ENCODE assay signal across 1 cellular context in genomic region chr17:57505841-57506240, GRCh38.
TF ChIP-seq lines count a peak whose summit lies in the region.

No MANE protein-coding gene starts in this region.

TF ChIP-seq in H1, 55 proteins besides CTCF, POLR2A, EP300 and RAD21:
- no peak for TF ChIP-seq CHD1 (IDR thresholded peaks at IDR 0.05; ENCODE audit: low read depth, low read length)
- no peak for TF ChIP-seq TBP (IDR thresholded peaks at IDR 0.05; ENCODE audit: low read depth, low read length)
- no peak for TF ChIP-seq SIRT6 (IDR thresholded peaks at IDR 0.05; ENCODE audit: low read length)
- TF ChIP-seq, protein P1, sequence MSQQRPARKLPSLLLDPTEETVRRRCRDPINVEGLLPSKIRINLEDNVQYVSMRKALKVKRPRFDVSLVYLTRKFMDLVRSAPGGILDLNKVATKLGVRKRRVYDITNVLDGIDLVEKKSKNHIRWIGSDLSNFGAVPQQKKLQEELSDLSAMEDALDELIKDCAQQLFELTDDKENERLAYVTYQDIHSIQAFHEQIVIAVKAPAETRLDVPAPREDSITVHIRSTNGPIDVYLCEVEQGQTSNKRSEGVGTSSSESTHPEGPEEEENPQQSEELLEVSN (IDR thresholded peaks at IDR 0.05), result no peak
- TF ChIP-seq PHF8 (conservative IDR thresholded peaks at IDR 0.05; ENCODE audit: low read depth, low read length), result no peak
- no peak for TF ChIP-seq POLR2AphosphoS5 (IDR thresholded peaks at IDR 0.05; ENCODE audit: low read depth, low read length)
- no peak for TF ChIP-seq EZH2 (IDR thresholded peaks at IDR 0.05; ENCODE audit: low read depth, low read length, severe bottlenecking)
- no peak for TF ChIP-seq HDAC6 (IDR thresholded peaks at IDR 0.05; ENCODE audit: low read depth, low read length)
- TF ChIP-seq POU5F1 (IDR thresholded peaks at IDR 0.05; ENCODE audit: low read depth, low read length), result no peak
- TF ChIP-seq GABPA (IDR thresholded peaks at IDR 0.05; ENCODE audit: borderline replicate concordance, insufficient read depth, low read length), result no peak
TF ChIP-seq in H1: peak in this region for 0.
